Comparison of ENCODE assay signal across 1 cellular context in genomic region chr2:36343601-36344000, GRCh38.
TF ChIP-seq lines count a peak whose summit lies in the region.

No MANE protein-coding gene starts in this region.

TF ChIP-seq in SK-N-SH treated with all-trans-retinoic acid at 6 μM for 48 hours, 23 proteins besides CTCF, POLR2A, EP300 and RAD21 (continued from another document):
- TF ChIP-seq SNAI2 (CRISPR knock-in tag; IDR thresholded peaks at IDR 0.05) (no peak), POU6F1 (CRISPR knock-in tag; IDR thresholded peaks at IDR 0.05; ENCODE audit: borderline replicate concordance, low read depth) (no peak), CSRNP3 (CRISPR knock-in tag; IDR thresholded peaks at IDR 0.05) (no peak), CSDC2 (CRISPR knock-in tag; IDR thresholded peaks at IDR 0.05) (no peak)
TF ChIP-seq in SK-N-SH treated with all-trans-retinoic acid at 6 μM for 48 hours: peak in this region for 0.
